ENCODE assay signal across 1 cellular context in the genomic region with DNA sequence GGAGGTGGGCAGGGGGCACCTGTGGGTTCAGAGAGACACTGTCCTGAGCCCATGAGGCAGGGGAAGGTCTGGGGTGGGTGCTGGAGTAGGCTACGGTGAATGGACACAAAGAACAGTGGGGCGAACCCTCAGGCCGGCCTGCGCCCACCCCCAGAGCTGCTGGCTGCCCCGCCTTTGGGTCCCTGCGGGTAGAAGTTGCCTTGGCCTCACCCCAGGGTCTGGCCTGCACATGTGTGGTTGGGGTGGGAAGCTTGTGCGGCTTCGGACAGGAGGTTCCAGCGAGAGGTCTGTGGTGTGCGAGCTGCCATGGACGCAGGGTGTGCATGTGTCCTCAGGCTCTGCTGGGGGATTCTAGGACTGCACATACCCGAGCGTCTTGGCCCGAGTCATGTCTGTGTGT.
TF ChIP-seq lines count a peak whose summit lies in the region.

No MANE protein-coding gene starts in this region.

TF ChIP-seq in HepG2, 621 proteins besides CTCF, POLR2A, EP300 and RAD21 (continued from another document):
- no peak for TF ChIP-seq ZC3H4 (CRISPR knock-in tag; IDR thresholded peaks at IDR 0.05; ENCODE audit: borderline replicate concordance)
- TF ChIP-seq ZNF616 (CRISPR knock-in tag; IDR thresholded peaks at IDR 0.05; ENCODE audit: low read depth): no peak
- TF ChIP-seq, protein P1, sequence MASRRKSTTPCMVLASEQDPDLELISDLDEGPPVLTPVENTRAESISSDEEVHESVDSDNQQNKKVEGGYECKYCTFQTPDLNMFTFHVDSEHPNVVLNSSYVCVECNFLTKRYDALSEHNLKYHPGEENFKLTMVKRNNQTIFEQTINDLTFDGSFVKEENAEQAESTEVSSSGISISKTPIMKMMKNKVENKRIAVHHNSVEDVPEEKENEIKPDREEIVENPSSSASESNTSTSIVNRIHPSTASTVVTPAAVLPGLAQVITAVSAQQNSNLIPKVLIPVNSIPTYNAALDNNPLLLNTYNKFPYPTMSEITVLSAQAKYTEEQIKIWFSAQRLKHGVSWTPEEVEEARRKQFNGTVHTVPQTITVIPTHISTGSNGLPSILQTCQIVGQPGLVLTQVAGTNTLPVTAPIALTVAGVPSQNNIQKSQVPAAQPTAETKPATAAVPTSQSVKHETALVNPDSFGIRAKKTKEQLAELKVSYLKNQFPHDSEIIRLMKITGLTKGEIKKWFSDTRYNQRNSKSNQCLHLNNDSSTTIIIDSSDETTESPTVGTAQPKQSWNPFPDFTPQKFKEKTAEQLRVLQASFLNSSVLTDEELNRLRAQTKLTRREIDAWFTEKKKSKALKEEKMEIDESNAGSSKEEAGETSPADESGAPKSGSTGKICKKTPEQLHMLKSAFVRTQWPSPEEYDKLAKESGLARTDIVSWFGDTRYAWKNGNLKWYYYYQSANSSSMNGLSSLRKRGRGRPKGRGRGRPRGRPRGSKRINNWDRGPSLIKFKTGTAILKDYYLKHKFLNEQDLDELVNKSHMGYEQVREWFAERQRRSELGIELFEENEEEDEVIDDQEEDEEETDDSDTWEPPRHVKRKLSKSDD (CRISPR knock-in tag; IDR thresholded peaks at IDR 0.05; ENCODE audit: low read depth): no peak
- no peak for TF ChIP-seq ETV5 (CRISPR knock-in tag; IDR thresholded peaks at IDR 0.05; ENCODE audit: borderline replicate concordance)
- TF ChIP-seq, protein P2, sequence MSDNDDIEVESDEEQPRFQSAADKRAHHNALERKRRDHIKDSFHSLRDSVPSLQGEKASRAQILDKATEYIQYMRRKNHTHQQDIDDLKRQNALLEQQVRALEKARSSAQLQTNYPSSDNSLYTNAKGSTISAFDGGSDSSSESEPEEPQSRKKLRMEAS (IDR thresholded peaks at IDR 0.05): no peak
- no peak for TF ChIP-seq SP140L (CRISPR knock-in tag; IDR thresholded peaks at IDR 0.05; ENCODE audit: borderline replicate concordance)
- TF ChIP-seq ZSCAN21 (CRISPR knock-in tag; IDR thresholded peaks at IDR 0.05; ENCODE audit: borderline replicate concordance): no peak
- TF ChIP-seq, protein P3, sequence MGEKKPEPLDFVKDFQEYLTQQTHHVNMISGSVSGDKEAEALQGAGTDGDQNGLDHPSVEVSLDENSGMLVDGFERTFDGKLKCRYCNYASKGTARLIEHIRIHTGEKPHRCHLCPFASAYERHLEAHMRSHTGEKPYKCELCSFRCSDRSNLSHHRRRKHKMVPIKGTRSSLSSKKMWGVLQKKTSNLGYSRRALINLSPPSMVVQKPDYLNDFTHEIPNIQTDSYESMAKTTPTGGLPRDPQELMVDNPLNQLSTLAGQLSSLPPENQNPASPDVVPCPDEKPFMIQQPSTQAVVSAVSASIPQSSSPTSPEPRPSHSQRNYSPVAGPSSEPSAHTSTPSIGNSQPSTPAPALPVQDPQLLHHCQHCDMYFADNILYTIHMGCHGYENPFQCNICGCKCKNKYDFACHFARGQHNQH (CRISPR knock-in tag; IDR thresholded peaks at IDR 0.05): no peak
- TF ChIP-seq, protein P4, sequence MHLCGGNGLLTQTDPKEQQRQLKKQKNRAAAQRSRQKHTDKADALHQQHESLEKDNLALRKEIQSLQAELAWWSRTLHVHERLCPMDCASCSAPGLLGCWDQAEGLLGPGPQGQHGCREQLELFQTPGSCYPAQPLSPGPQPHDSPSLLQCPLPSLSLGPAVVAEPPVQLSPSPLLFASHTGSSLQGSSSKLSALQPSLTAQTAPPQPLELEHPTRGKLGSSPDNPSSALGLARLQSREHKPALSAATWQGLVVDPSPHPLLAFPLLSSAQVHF (CRISPR knock-in tag; IDR thresholded peaks at IDR 0.05): no peak
- TF ChIP-seq MAFG (CRISPR knock-in tag; IDR thresholded peaks at IDR 0.05): no peak
- no peak for TF ChIP-seq ZNF235 (CRISPR knock-in tag; IDR thresholded peaks at IDR 0.05; ENCODE audit: borderline replicate concordance)
